ENCODE assay signal across 5 cellular contexts in genomic region chr14:22829076-22829660, GRCh38. TPM values are rescaled to one million over a fixed set of nuclear protein-coding genes. Genes with fewer than 3 reads are reported as not detected.
DNase-seq lines count a peak whose midpoint lies in the region; ATAC-seq and TF ChIP-seq lines count a peak whose summit lies in the region.
"Not testable (repeated sequence)": the region's sequence is repeated elsewhere in the genome, so short reads cannot be mapped to it uniquely, and the experiment has no call there.

No MANE protein-coding gene starts in this region.

- POLR2A ChIA-PET in HCT116 (lab: Charles Lee): not testable (repeated sequence)
- POLR2A ChIA-PET in MCF 10A (lab: Yijun Ruan, JAX): interaction anchor here (0.9 to 5.4 kb wide), 8 partner anchors 10 to 240 kb away, joined by 3 to 67 read pairs (median 4); partner anchors contain the start of genes DAD1, MMP14 and OXA1L

- not testable (repeated sequence) for TF ChIP-seq POLR2A in HCT116 (IDR thresholded peaks at IDR 0.05; ENCODE audit: borderline replicate concordance, extremely low read depth, insufficient read depth, insufficient read length)

- H3K9ac ChIP-seq in HCT116 (ENCODE audit: low read length): peak overlapping the region; percentile 93
- H3K9ac ChIP-seq in SU-DHL-6 (ENCODE audit: low read length): peak overlapping the region; percentile 96

- peak overlapping the region; percentile 80 for H3K4me2 ChIP-seq in HCT116 (ENCODE audit: low read length)
- peak overlapping the region; percentile 97 for H3K4me2 ChIP-seq in SU-DHL-6 (ENCODE audit: low read depth, low read length, poor library complexity, severe bottlenecking)
- H3K4me2 ChIP-seq in hepatocyte: peak overlapping the region; percentile 88

- not testable (repeated sequence) for BruUV-seq in HCT116 (replicated peaks; lab: Mats Ljungman, UMichigan); MCF 10A (replicated peaks; lab: Mats Ljungman, UMichigan)

- WGBS in hepatocyte (ENCODE audit: low lambda C conversion rate, missing lambda C conversion rate): 87% methylated on average over 12 of the region's 12 CpGs

- not testable (repeated sequence) for H3K9me3 Mint-ChIP-seq in MCF 10A (ENCODE audit: unreplicated experiment); osteocyte (ENCODE audit: unreplicated experiment)

- H3K27ac Mint-ChIP-seq in MCF 10A (ENCODE audit: low read depth, unreplicated experiment): peak overlapping the region; percentile 76
- H3K27ac Mint-ChIP-seq in osteocyte (ENCODE audit: unreplicated experiment): peak overlapping the region; percentile 92

- peak overlapping the region; percentile 59 for H3K27ac ChIP-seq in HCT116 (ENCODE audit: low read depth, low read length)
- peak overlapping the region; percentile 72 for H3K27ac ChIP-seq in SU-DHL-6 (ENCODE audit: low read depth, low read length)
- H3K27ac ChIP-seq in hepatocyte: peak overlapping the region; percentile 87

- H3K79me2 ChIP-seq in HCT116 (ENCODE audit: insufficient read depth, low read length) (peaks cover 17% of the 10 kb centered on the region), SU-DHL-6 (ENCODE audit: insufficient read depth, low read length) (peaks cover 20% of the 10 kb centered on the region), hepatocyte (peaks cover 22% of the 10 kb centered on the region)

- ATAC-seq in HCT116: peak; percentile 3; the same call in 1 of the 2 replicates

- peaks cover 19% of the 10 kb centered on the region for H3K36me3 Mint-ChIP-seq in MCF 10A (ENCODE audit: insufficient read depth, unreplicated experiment)
- not testable (repeated sequence) for H3K36me3 Mint-ChIP-seq in osteocyte (ENCODE audit: unreplicated experiment)

- peaks cover 13 to 21% of the 10 kb centered on the region in 2 experiments for H3K4me1 ChIP-seq in HCT116 (ENCODE audit: control insufficient read depth in 1 of 2, insufficient read depth in 2 of 2, low read length in 2 of 2)
- not testable (repeated sequence) for H3K4me1 ChIP-seq in hepatocyte (ENCODE audit: insufficient read depth)

- intact Hi-C loops in HCT116 (cut with micrococcal nuclease): not testable (repeated sequence)
- intact Hi-C loops in MCF 10A (cut with micrococcal nuclease): loop anchor here (10.0 kb wide), 1 partner anchor 174 kb away; no protein-coding TSS in a partner anchor

- H3K4me3 ChIP-seq in HCT116 (replicated peaks in 1 of 2; ENCODE audit: low read depth in 1 of 2, low read length in 2 of 2): peak overlapping the region; percentile 92 to 95
- H3K4me3 ChIP-seq in SU-DHL-6 (ENCODE audit: insufficient read depth, low read length, poor library complexity, severe bottlenecking): peak overlapping the region; percentile 88
- not testable (repeated sequence) for H3K4me3 ChIP-seq in hepatocyte

- H3K9me3 ChIP-seq in HCT116 (ENCODE audit: control insufficient read depth in 1 of 2, insufficient read depth in 1 of 2, low read depth in 1 of 2, low read length in 2 of 2); SU-DHL-6 (ENCODE audit: insufficient read depth, low read length); hepatocyte (ENCODE audit: low read depth): not testable (repeated sequence)

- H3K9me2 ChIP-seq in HCT116 (ENCODE audit: insufficient read depth); SU-DHL-6 (replicated peaks; ENCODE audit: insufficient read depth, low read length); hepatocyte (replicated peaks; ENCODE audit: insufficient read depth): not testable (repeated sequence)

- TF ChIP-seq RAD21 in HCT116 (IDR thresholded peaks at IDR 0.05; ENCODE audit: low read depth): not testable (repeated sequence)

- RAD21 ChIA-PET in HCT116 (lab: Charles Lee; ENCODE audit: low non-redundant PET in 1 of 2, low total read pairs in 2 of 2, uncharacterized antibody in 2 of 2, unreplicated experiment in 2 of 2): not testable (repeated sequence)

- TF ChIP-seq CTCF in HCT116 (IDR thresholded peaks at IDR 0.05 in 2 of 3, conservative IDR thresholded peaks at IDR 0.05 in 1 of 3; ENCODE audit: borderline replicate concordance in 1 of 3, insufficient read depth in 1 of 3, low read depth in 2 of 3, low read length in 2 of 3); SU-DHL-6 (IDR thresholded peaks at IDR 0.05; ENCODE audit: insufficient read depth, low read length, poor library complexity, severe bottlenecking); MCF 10A (IDR thresholded peaks at IDR 0.05; ENCODE audit: unreplicated experiment); hepatocyte (IDR thresholded peaks at IDR 0.05; ENCODE audit: poor library complexity); osteocyte (IDR thresholded peaks at IDR 0.05): not testable (repeated sequence)

- H3F3A ChIP-seq in SU-DHL-6 (ENCODE audit: insufficient read depth): not testable (repeated sequence)

- not testable (repeated sequence) for DNase-seq in HCT116 (ENCODE audit: low read depth, low spot score); MCF 10A (ENCODE audit: unreplicated experiment); hepatocyte (ENCODE audit: low spot score); osteocyte (ENCODE audit: extremely low spot score, unreplicated experiment)

- H3K4me3 Mint-ChIP-seq in MCF 10A (ENCODE audit: unreplicated experiment) (peak overlapping the region; percentile 95), osteocyte (ENCODE audit: unreplicated experiment) (peak overlapping the region; percentile 97)

- CTCF ChIA-PET in HCT116 (lab: Charles Lee) (interaction anchor here (0.7 kb wide), 1 partner anchor 25 kb away, joined by 3 read pairs; no protein-coding TSS in a partner anchor), MCF 10A (lab: Yijun Ruan, JAX) (interaction anchor here (0.6 to 18.2 kb wide), 5 partner anchors 7 to 82 kb away, joined by 3 to 330 read pairs (median 8); no protein-coding TSS in a partner anchor)

- not testable (repeated sequence) for H3K27me3 ChIP-seq in HCT116 (ENCODE audit: insufficient read depth, low read length); SU-DHL-6 (ENCODE audit: low read length); hepatocyte

- H2AFZ ChIP-seq in HCT116 (ENCODE audit: low read depth, low read length, poor library complexity, severe bottlenecking): peak overlapping the region; percentile 29
- H2AFZ ChIP-seq in SU-DHL-6 (ENCODE audit: low read depth, low read length, severe bottlenecking): peak overlapping the region; percentile 78
- peak overlapping the region; percentile 99 for H2AFZ ChIP-seq in hepatocyte

- H3K27me3 Mint-ChIP-seq in MCF 10A (ENCODE audit: insufficient read depth, unreplicated experiment); osteocyte (ENCODE audit: unreplicated experiment): not testable (repeated sequence)

- H3K4me1 Mint-ChIP-seq in MCF 10A (ENCODE audit: insufficient read depth, unreplicated experiment): not testable (repeated sequence)
- H3K4me1 Mint-ChIP-seq in osteocyte (ENCODE audit: unreplicated experiment): peaks cover 27% of the 10 kb centered on the region

- H3K36me3 ChIP-seq in HCT116 (ENCODE audit: control insufficient read depth in 1 of 2, insufficient read depth in 2 of 2, low read length in 2 of 2): peaks cover 11 to 12% of the 10 kb centered on the region in 2 experiments; a peak in 3 of 4 replicates
- not testable (repeated sequence) for H3K36me3 ChIP-seq in SU-DHL-6 (ENCODE audit: low read length); hepatocyte (replicated peaks; ENCODE audit: insufficient read depth, low read depth)

- not testable (repeated sequence) for H4K20me1 ChIP-seq in HCT116 (ENCODE audit: insufficient read depth); SU-DHL-6 (ENCODE audit: low read depth, low read length); hepatocyte (ENCODE audit: insufficient read depth, poor library complexity, severe bottlenecking)

RNA-seq across cellular contexts. Expression of gene MRPL52, which starts 0.5 kb away (rescaled TPM):
- total RNA-seq in HCT116 (2021; ENCODE audit: unreplicated experiment): 134 TPM
- polyA plus RNA-seq in HCT116 (2012): 93.4 and 124 TPM in 2 replicates
- 172 and 186 TPM in 2 replicates for total RNA-seq in MCF 10A (2022)
- total RNA-seq in hepatocyte: 50.6 and 164 TPM in 2 replicates
- 214 and 227 TPM in 2 replicates for polyA plus RNA-seq in hepatocyte
- total RNA-seq in osteocyte: 74.3 and 74.7 TPM in 2 replicates

RNA-seq across cellular contexts. Expression of gene MMP14, which starts 7.2 kb away (rescaled TPM):
- total RNA-seq in HCT116 (2021; ENCODE audit: unreplicated experiment) (17.8 TPM), MCF 10A (2022) (71.5 and 78.6 TPM in 2 replicates), hepatocyte (122 and 160 TPM in 2 replicates), osteocyte (490 and 518 TPM in 2 replicates)
- polyA plus RNA-seq in HCT116 (2012): 14.1 and 15.1 TPM in 2 replicates
- 17.1 and 21.4 TPM in 2 replicates for polyA plus RNA-seq in hepatocyte

RNA-seq across cellular contexts. Expression of gene SLC7A7, which starts 13.9 kb away (rescaled TPM):
- total RNA-seq in HCT116 (2021; ENCODE audit: unreplicated experiment): 0.27 TPM
- 0.04 and 0.23 TPM in 2 replicates for polyA plus RNA-seq in HCT116 (2012)
- 0.61 and 0.98 TPM in 2 replicates for total RNA-seq in MCF 10A (2022)
- total RNA-seq in hepatocyte: 337 and 381 TPM in 2 replicates
- 169 and 206 TPM in 2 replicates for polyA plus RNA-seq in hepatocyte
- 1.2 and 1.6 TPM in 2 replicates for total RNA-seq in osteocyte

RNA-seq across cellular contexts. Expression of gene LRP10, which starts 42.4 kb away (rescaled TPM):
- total RNA-seq in HCT116 (2021; ENCODE audit: unreplicated experiment) (42.7 TPM), MCF 10A (2022) (71.0 and 83.1 TPM in 2 replicates), hepatocyte (34.4 and 56.2 TPM in 2 replicates), osteocyte (171 and 182 TPM in 2 replicates)
- polyA plus RNA-seq in HCT116 (2012): 61.8 and 77.1 TPM in 2 replicates
- polyA plus RNA-seq in hepatocyte: 92.7 and 117 TPM in 2 replicates

RNA-seq across cellular contexts. Expression of gene REM2, which starts 53.9 kb away (rescaled TPM):
- total RNA-seq in HCT116 (2021; ENCODE audit: unreplicated experiment) (0.47 TPM), MCF 10A (2022) (0.26 and 0.47 TPM in 2 replicates), hepatocyte (1.5 and 1.9 TPM in 2 replicates), osteocyte (0.18 and 0.35 TPM in 2 replicates)
- polyA plus RNA-seq in HCT116 (2012): 0.52 and 0.59 TPM in 2 replicates
- 5.5 and 6.3 TPM in 2 replicates for polyA plus RNA-seq in hepatocyte

Comparison
In these comparisons a context has a peak if more than half of its experiments do, and no peak if none do; other contexts are left out.
1. H2AFZ ChIP-seq: peak in every context shown above with its lines; median percentile 99 in hepatocyte; 78 in SU-DHL-6; 29 in HCT116.
2. RNA of gene SLC7A7, which starts 13.9 kb away (total RNA-seq): 337 to 381 TPM in hepatocyte; 1.2 to 1.6 TPM in osteocyte, 0.61 to 0.98 TPM in MCF 10A and 0.27 TPM in HCT116 (single experiment); every median in the first group is over 100 times any median in the second.
3. Peak in every context shown above with its lines, with median percentiles within 50 percentile points of each other: H3K27ac ChIP-seq and H3K4me2 ChIP-seq.